1 cellular context compared by ENCODE assay signal in the genomic region with DNA sequence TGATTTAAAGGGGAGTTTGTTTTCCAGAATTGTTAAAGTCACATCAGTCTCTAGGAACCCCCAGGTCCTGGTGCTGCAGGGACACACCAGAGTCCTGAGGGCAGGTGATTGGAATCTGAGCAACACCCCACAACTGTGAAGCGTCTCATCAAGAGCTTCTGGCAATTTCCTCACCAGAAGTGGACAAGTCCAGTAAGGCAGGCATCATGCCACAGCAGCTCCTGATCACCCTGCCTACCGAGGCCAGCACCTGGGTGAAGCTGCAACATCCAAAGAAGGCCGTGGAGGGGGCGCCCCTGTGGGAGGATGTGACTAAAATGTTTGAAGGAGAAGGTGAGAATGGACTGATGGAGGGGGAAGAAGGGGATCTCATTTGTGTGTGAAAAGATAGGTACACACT.
TF ChIP-seq lines count a peak whose summit lies in the region.

No MANE protein-coding gene starts in this region.

TF ChIP-seq in neural cell, 6 proteins besides CTCF, POLR2A, EP300 and RAD21:
- TF ChIP-seq, protein P1, sequence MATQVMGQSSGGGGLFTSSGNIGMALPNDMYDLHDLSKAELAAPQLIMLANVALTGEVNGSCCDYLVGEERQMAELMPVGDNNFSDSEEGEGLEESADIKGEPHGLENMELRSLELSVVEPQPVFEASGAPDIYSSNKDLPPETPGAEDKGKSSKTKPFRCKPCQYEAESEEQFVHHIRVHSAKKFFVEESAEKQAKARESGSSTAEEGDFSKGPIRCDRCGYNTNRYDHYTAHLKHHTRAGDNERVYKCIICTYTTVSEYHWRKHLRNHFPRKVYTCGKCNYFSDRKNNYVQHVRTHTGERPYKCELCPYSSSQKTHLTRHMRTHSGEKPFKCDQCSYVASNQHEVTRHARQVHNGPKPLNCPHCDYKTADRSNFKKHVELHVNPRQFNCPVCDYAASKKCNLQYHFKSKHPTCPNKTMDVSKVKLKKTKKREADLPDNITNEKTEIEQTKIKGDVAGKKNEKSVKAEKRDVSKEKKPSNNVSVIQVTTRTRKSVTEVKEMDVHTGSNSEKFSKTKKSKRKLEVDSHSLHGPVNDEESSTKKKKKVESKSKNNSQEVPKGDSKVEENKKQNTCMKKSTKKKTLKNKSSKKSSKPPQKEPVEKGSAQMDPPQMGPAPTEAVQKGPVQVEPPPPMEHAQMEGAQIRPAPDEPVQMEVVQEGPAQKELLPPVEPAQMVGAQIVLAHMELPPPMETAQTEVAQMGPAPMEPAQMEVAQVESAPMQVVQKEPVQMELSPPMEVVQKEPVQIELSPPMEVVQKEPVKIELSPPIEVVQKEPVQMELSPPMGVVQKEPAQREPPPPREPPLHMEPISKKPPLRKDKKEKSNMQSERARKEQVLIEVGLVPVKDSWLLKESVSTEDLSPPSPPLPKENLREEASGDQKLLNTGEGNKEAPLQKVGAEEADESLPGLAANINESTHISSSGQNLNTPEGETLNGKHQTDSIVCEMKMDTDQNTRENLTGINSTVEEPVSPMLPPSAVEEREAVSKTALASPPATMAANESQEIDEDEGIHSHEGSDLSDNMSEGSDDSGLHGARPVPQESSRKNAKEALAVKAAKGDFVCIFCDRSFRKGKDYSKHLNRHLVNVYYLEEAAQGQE (IDR thresholded peaks at IDR 0.05; ENCODE audit: borderline replicate concordance) = no peak
- no peak for TF ChIP-seq TAF1 (IDR thresholded peaks at IDR 0.05; ENCODE audit: low read depth)
- no peak for TF ChIP-seq EZH2 (IDR thresholded peaks at IDR 0.05; ENCODE audit: borderline replicate concordance, insufficient read depth, low read length, poor library complexity, severe bottlenecking)
- TF ChIP-seq SMC3 (conservative IDR thresholded peaks at IDR 0.05; ENCODE audit: poor library complexity) = no peak
